1 cellular context compared by ENCODE assay signal in the genomic region with DNA sequence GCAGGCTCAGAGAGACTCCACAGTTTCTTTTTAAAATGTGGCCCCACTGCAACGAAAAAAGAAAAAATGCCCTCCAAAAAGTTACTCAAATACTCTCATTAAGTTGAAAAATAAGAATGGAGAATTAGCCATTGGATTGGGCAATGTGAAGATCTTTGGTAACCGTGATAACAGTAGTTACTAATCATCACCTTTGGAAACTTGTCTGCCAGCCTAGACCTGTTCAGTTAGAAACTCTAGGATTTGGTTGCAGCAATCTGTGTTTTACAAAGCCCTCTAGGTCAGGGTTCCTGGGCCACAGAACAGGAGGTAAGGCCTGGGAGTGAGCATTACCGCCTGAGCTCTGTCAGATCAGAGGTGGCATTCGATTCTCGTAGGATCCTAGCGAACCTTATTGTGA.
TF ChIP-seq lines count a peak whose summit lies in the region.

No MANE protein-coding gene starts in this region.

TF ChIP-seq in GM23338, 12 proteins besides CTCF, POLR2A, EP300 and RAD21 (continued from another document):
- TF ChIP-seq, protein P1, sequence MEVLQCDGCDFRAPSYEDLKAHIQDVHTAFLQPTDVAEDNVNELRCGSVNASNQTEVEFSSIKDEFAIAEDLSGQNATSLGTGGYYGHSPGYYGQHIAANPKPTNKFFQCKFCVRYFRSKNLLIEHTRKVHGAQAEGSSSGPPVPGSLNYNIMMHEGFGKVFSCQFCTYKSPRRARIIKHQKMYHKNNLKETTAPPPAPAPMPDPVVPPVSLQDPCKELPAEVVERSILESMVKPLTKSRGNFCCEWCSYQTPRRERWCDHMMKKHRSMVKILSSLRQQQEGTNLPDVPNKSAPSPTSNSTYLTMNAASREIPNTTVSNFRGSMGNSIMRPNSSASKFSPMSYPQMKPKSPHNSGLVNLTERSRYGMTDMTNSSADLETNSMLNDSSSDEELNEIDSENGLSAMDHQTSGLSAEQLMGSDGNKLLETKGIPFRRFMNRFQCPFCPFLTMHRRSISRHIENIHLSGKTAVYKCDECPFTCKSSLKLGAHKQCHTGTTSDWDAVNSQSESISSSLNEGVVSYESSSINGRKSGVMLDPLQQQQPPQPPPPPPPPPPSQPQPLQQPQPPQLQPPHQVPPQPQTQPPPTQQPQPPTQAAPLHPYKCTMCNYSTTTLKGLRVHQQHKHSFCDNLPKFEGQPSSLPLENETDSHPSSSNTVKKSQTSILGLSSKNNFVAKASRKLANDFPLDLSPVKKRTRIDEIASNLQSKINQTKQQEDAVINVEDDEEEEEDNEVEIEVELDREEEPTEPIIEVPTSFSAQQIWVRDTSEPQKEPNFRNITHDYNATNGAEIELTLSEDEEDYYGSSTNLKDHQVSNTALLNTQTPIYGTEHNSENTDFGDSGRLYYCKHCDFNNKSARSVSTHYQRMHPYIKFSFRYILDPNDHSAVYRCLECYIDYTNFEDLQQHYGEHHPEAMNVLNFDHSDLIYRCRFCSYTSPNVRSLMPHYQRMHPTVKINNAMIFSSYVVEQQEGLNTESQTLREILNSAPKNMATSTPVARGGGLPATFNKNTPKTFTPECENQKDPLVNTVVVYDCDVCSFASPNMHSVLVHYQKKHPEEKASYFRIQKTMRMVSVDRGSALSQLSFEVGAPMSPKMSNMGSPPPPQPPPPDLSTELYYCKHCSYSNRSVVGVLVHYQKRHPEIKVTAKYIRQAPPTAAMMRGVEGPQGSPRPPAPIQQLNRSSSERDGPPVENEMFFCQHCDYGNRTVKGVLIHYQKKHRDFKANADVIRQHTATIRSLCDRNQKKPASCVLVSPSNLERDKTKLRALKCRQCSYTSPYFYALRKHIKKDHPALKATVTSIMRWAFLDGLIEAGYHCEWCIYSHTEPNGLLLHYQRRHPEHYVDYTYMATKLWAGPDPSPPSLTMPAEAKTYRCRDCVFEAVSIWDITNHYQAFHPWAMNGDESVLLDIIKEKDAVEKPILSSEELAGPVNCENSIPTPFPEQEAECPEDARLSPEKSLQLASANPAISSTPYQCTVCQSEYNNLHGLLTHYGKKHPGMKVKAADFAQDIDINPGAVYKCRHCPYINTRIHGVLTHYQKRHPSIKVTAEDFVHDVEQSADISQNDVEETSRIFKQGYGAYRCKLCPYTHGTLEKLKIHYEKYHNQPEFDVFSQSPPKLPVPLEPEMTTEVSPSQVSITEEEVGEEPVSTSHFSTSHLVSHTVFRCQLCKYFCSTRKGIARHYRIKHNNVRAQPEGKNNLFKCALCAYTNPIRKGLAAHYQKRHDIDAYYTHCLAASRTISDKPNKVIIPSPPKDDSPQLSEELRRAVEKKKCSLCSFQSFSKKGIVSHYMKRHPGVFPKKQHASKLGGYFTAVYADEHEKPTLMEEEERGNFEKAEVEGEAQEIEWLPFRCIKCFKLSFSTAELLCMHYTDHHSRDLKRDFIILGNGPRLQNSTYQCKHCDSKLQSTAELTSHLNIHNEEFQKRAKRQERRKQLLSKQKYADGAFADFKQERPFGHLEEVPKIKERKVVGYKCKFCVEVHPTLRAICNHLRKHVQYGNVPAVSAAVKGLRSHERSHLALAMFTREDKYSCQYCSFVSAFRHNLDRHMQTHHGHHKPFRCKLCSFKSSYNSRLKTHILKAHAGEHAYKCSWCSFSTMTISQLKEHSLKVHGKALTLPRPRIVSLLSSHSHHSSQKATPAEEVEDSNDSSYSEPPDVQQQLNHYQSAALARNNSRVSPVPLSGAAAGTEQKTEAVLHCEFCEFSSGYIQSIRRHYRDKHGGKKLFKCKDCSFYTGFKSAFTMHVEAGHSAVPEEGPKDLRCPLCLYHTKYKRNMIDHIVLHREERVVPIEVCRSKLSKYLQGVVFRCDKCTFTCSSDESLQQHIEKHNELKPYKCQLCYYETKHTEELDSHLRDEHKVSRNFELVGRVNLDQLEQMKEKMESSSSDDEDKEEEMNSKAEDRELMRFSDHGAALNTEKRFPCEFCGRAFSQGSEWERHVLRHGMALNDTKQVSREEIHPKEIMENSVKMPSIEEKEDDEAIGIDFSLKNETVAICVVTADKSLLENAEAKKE (CRISPR knock-in tag; IDR thresholded peaks at IDR 0.05) = no peak
- TF ChIP-seq EZH2phosphoT487 (IDR thresholded peaks at IDR 0.05; ENCODE audit: unreplicated experiment) (no peak), POLR2AphosphoS5 (IDR thresholded peaks at IDR 0.05; ENCODE audit: low read depth) (no peak), CREB1 (CRISPR knock-in tag; IDR thresholded peaks at IDR 0.05; ENCODE audit: low read depth) (no peak)
- TF ChIP-seq, protein P2, sequence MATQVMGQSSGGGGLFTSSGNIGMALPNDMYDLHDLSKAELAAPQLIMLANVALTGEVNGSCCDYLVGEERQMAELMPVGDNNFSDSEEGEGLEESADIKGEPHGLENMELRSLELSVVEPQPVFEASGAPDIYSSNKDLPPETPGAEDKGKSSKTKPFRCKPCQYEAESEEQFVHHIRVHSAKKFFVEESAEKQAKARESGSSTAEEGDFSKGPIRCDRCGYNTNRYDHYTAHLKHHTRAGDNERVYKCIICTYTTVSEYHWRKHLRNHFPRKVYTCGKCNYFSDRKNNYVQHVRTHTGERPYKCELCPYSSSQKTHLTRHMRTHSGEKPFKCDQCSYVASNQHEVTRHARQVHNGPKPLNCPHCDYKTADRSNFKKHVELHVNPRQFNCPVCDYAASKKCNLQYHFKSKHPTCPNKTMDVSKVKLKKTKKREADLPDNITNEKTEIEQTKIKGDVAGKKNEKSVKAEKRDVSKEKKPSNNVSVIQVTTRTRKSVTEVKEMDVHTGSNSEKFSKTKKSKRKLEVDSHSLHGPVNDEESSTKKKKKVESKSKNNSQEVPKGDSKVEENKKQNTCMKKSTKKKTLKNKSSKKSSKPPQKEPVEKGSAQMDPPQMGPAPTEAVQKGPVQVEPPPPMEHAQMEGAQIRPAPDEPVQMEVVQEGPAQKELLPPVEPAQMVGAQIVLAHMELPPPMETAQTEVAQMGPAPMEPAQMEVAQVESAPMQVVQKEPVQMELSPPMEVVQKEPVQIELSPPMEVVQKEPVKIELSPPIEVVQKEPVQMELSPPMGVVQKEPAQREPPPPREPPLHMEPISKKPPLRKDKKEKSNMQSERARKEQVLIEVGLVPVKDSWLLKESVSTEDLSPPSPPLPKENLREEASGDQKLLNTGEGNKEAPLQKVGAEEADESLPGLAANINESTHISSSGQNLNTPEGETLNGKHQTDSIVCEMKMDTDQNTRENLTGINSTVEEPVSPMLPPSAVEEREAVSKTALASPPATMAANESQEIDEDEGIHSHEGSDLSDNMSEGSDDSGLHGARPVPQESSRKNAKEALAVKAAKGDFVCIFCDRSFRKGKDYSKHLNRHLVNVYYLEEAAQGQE (IDR thresholded peaks at IDR 0.05; ENCODE audit: unreplicated experiment) = no peak
